Comparison of ENCODE assay signal across 8 cellular contexts in genomic region chr16:1645914-1646525, GRCh38. TPM values are rescaled to one million over a fixed set of nuclear protein-coding genes. Genes with fewer than 3 reads are reported as not detected.
A peak's percentile ranks its signal among the peaks of the same experiment; 100 is the strongest.
DNase-seq lines count a peak whose midpoint lies in the region; ATAC-seq and TF ChIP-seq lines count a peak whose summit lies in the region.

No MANE protein-coding gene starts in this region.

- H3K4me3 ChIP-seq in MM.1S (ENCODE audit: low read length) (no peak overlapping the region), body of pancreas (no peak overlapping the region)

- H3K27ac ChIP-seq in MM.1S (ENCODE audit: low read length): no peak overlapping the region
- H3K27ac ChIP-seq in body of pancreas: no peak overlapping the region

- H3K4me1 ChIP-seq in MM.1S (ENCODE audit: low read length) (no peaks in the 10 kb centered on the region), body of pancreas (no peaks in the 10 kb centered on the region)

- WGBS in body of pancreas, 2 donors: 81 to 83% methylated on average over 13 of the region's 13 CpGs

- no peak for TF ChIP-seq POLR2A in body of pancreas (IDR thresholded peaks at IDR 0.05)

- H3F3A ChIP-seq in MM.1S (ENCODE audit: insufficient read depth, low read length): no peaks in the 10 kb centered on the region

- H3K9ac ChIP-seq in MM.1S (ENCODE audit: low read length): no peak overlapping the region

- H3K27me3 ChIP-seq in MM.1S (replicated peaks; ENCODE audit: insufficient read depth, low read length) (no peaks in the 10 kb centered on the region), body of pancreas (no peaks in the 10 kb centered on the region)

- peak; percentile 21 for DNase-seq in AG08395 (ENCODE audit: low spot score)
- DNase-seq in NCI-H2227 (lab: John Stamatoyannopoulos, UW; ENCODE audit: unreplicated experiment): peak; percentile 28
- peak; percentile 49 to 50 for DNase-seq in activated T-cell treated with anti-CD3 and anti-CD28 coated beads, Interleukin-2, amount 50 U/mL, for 48 hours
- peak; percentile 33 for DNase-seq in myocyte (ENCODE audit: low read depth)
- DNase-seq in MM.1S: no peak
- DNase-seq in body of pancreas: no peak

- H4K20me1 ChIP-seq in MM.1S (ENCODE audit: insufficient read depth, low read length): no peaks in the 10 kb centered on the region

- no peak for TF ChIP-seq CTCF in MM.1S (IDR thresholded peaks at IDR 0.05; ENCODE audit: low read length)
- no peak for TF ChIP-seq CTCF in body of pancreas (IDR thresholded peaks at IDR 0.05)

- H3K9me2 ChIP-seq in MM.1S (replicated peaks; ENCODE audit: insufficient read depth, low read length): no peaks in the 10 kb centered on the region

- H3K36me3 ChIP-seq in MM.1S (replicated peaks; ENCODE audit: insufficient read depth, low read length) (peaks cover 6% of the 10 kb centered on the region; the same call in 1 of the 2 replicates), body of pancreas (replicated peaks in 1 of 2; ENCODE audit: insufficient read depth in 1 of 2, low read depth in 2 of 2) (peaks cover 0 to 6% of the 10 kb centered on the region in 2 donors)

- H3K9me3 ChIP-seq in MM.1S (replicated peaks; ENCODE audit: insufficient read depth, low read length) (no peaks in the 10 kb centered on the region), body of pancreas (no peaks in the 10 kb centered on the region)

- intact Hi-C loops in body of pancreas (cut with DNase I): no loop called here

- no peak for ATAC-seq in GM18520 (IDR thresholded peaks at IDR 0.05; ENCODE audit: unreplicated experiment)
- ATAC-seq in GM19397 (IDR thresholded peaks at IDR 0.05; ENCODE audit: unreplicated experiment): no peak
- no peak for ATAC-seq in body of pancreas

- no peaks in the 10 kb centered on the region for H3K79me2 ChIP-seq in MM.1S (ENCODE audit: low read length)

- no peak overlapping the region for H3K4me2 ChIP-seq in MM.1S (ENCODE audit: low read depth, low read length)

- H2AFZ ChIP-seq in MM.1S (ENCODE audit: low read length): no peak overlapping the region

RNA-seq across cellular contexts. Expression of gene JPT2, which starts 32.1 kb away (rescaled TPM):
- 20.1 and 24.7 TPM in 2 replicates for total RNA-seq in myocyte
- 26.3 TPM for polyA plus RNA-seq in myocyte (2012)
- total RNA-seq in body of pancreas: 10 to 100 TPM; 15.5 to 24.4 TPM

RNA-seq across cellular contexts. Expression of gene CRAMP1, which starts 33.9 kb away (rescaled TPM):
- total RNA-seq in myocyte (7.8 and 8.4 TPM in 2 replicates), body of pancreas (10 to 100 TPM in 1 of 2 donors, 1 to 10 TPM in 1; 8.6 to 17.8 TPM)
- 8.2 TPM for polyA plus RNA-seq in myocyte (2012)

RNA-seq across cellular contexts. Expression of gene IFT140, which starts 34.1 kb away (rescaled TPM):
- 12.8 and 16.7 TPM in 2 replicates for total RNA-seq in myocyte
- 18.6 TPM for polyA plus RNA-seq in myocyte (2012)
- total RNA-seq in body of pancreas: 10 to 100 TPM; 16.9 to 35.6 TPM

RNA-seq across cellular contexts. Expression of gene MAPK8IP3, which starts 60.0 kb away (rescaled TPM):
- total RNA-seq in myocyte: 90.3 and 108 TPM in 2 replicates
- 61.8 TPM for polyA plus RNA-seq in myocyte (2012)
- total RNA-seq in body of pancreas: 100 to 1,000 TPM in 1 of 2 donors, 10 to 100 TPM in 1; 79.9 to 103 TPM

Comparison
In these comparisons a context has a peak if more than half of its experiments do, and no peak if none do; other contexts are left out.
1. DNase-seq: peak in AG08395 (single experiment), NCI-H2227 (single experiment), activated T-cell treated with anti-CD3 and anti-CD28 coated beads, Interleukin-2, amount 50 U/mL, for 48 hours (2 of 2) and myocyte (single experiment); none in MM.1S (single experiment) and body of pancreas (0 of 4).